Comparison of ENCODE assay signal across 14 cellular contexts in genomic region chr4:110630621-110631402, GRCh38. TPM values are rescaled to one million over a fixed set of nuclear protein-coding genes. Genes with fewer than 3 reads are reported as not detected.
A peak's percentile ranks its signal among the peaks of the same experiment; 100 is the strongest.
DNase-seq lines count a peak whose midpoint lies in the region; ATAC-seq and TF ChIP-seq lines count a peak whose summit lies in the region.
"Had no signal": no experiment of that assay in that cellular context is flagged by ENCODE, and none has a peak within 500 bp of the region (broad histone marks: within the 10 kb centered on the region; RNA-seq: fewer than 3 reads in every experiment).

No MANE protein-coding gene starts in this region.

- peak; percentile 5 for ATAC-seq in GM23338
- no peak for ATAC-seq in HG02840 (IDR thresholded peaks at IDR 0.05; ENCODE audit: low FRiP score, unreplicated experiment)

- H3K4me1 Mint-ChIP-seq in CD4-positive, alpha-beta memory T cell: peaks cover 8 to 29% (median 16%) of the 10 kb centered on the region in 4 donors
- H3K4me1 Mint-ChIP-seq in GM23338 (peaks cover 67% of the 10 kb centered on the region), nephron (peaks cover 55% of the 10 kb centered on the region)

- H3K4me3 Mint-ChIP-seq in CD4-positive, alpha-beta memory T cell: peak overlapping the region in 6 of 8 donors; percentile 21 to 60 (median 51)
- H3K4me3 Mint-ChIP-seq in GM23338 (peak overlapping the region; percentile 82), nephron (peak overlapping the region; percentile 85 to 87 (median 86))

- 1% methylated on average over 36 to 37 of the region's 40 CpGs for WGBS in ectodermal cell, 2 experiments

- peaks cover 73% of the 10 kb centered on the region for H3K27me3 ChIP-seq in CD4-positive, alpha-beta memory T cell (ENCODE audit: insufficient read depth, low read length)
- peaks cover 99% of the 10 kb centered on the region for H3K27me3 ChIP-seq in GM23338 (ENCODE audit: insufficient read depth)
- H3K27me3 ChIP-seq in ectodermal cell (ENCODE audit: control insufficient read depth, insufficient read depth, low read length, poor library complexity, severe bottlenecking): peaks cover 100% of the 10 kb centered on the region
- H3K27me3 ChIP-seq: SJSA1 had no signal

- H3K4me3 ChIP-seq in CD4-positive, alpha-beta memory T cell (ENCODE audit: low read length in 2 of 2): no peak overlapping the region
- H3K4me3 ChIP-seq in GM23338 (peak overlapping the region; percentile 83), ectodermal cell (ENCODE audit: insufficient read depth, low read depth, low read length) (peak overlapping the region; percentile 8)
- H3K4me3 ChIP-seq: GM12878, SJSA1 had no signal

- no peaks in the 10 kb centered on the region for H3K36me3 ChIP-seq in CD4-positive, alpha-beta memory T cell (ENCODE audit: insufficient read depth, low read length)
- no peaks in the 10 kb centered on the region for H3K36me3 ChIP-seq in GM23338 (ENCODE audit: insufficient read depth)
- no peaks in the 10 kb centered on the region for H3K36me3 ChIP-seq in ectodermal cell (ENCODE audit: control insufficient read depth, insufficient read depth, low read length)

- peaks cover 32% of the 10 kb centered on the region for H3F3A ChIP-seq in GM23338 (replicated peaks; ENCODE audit: low read depth)

- H3K4me1 ChIP-seq in CD4-positive, alpha-beta memory T cell (ENCODE audit: insufficient read depth, low read length): peaks cover 5% of the 10 kb centered on the region
- peaks cover 79% of the 10 kb centered on the region for H3K4me1 ChIP-seq in GM23338 (ENCODE audit: insufficient read depth)
- peaks cover 33% of the 10 kb centered on the region for H3K4me1 ChIP-seq in ectodermal cell (ENCODE audit: control insufficient read depth, insufficient read depth, low read length)

- H3K79me2 ChIP-seq in GM23338 (replicated peaks; ENCODE audit: insufficient read depth): no peaks in the 10 kb centered on the region

- TF ChIP-seq CTCF in GM23338 (conservative IDR thresholded peaks at IDR 0.05; ENCODE audit: low read depth in 2 of 2) (no peak), nephron (IDR thresholded peaks at IDR 0.05; ENCODE audit: unreplicated experiment in 3 of 3) (no peak)

- POLR2A ChIA-PET in CD4-positive, alpha-beta memory T cell (lab: Charles Lee; ENCODE audit: partially characterized antibody): no interaction called here

- H3K4me2 ChIP-seq in GM23338: peak overlapping the region; percentile 73

- DNase-seq in CD4-positive, alpha-beta memory T cell: no peak
- DNase-seq in GM23338 (ENCODE audit: low spot score): peak; percentile 66
- DNase-seq in NCI-H2227 treated with DMSO at 0.1 percent for 48 hours (lab: John Stamatoyannopoulos, UW): no peak
- DNase-seq in NCI-H2196 treated with DMSO at 0.1 percent for 48 hours (lab: John Stamatoyannopoulos, UW; ENCODE audit: unreplicated experiment): no peak
- no peak for DNase-seq in ureter (ENCODE audit: low spot score)
- DNase-seq: midbrain, NCI-H2171 treated with DMSO at 0.1 percent for 48 hours had no signal

- peaks cover 0 to 7% of the 10 kb centered on the region in 2 donors for H3K36me3 Mint-ChIP-seq in CD4-positive, alpha-beta memory T cell
- H3K36me3 Mint-ChIP-seq in GM23338 (ENCODE audit: low read depth) (no peaks in the 10 kb centered on the region), nephron (ENCODE audit: low read depth) (peaks cover 9% of the 10 kb centered on the region)

- intact Hi-C loops in CD4-positive, alpha-beta memory T cell (cut with micrococcal nuclease): no loop called here

- peaks cover 64 to 66% of the 10 kb centered on the region in 2 donors for H3K27me3 Mint-ChIP-seq in CD4-positive, alpha-beta memory T cell
- H3K27me3 Mint-ChIP-seq in GM23338 (ENCODE audit: insufficient read depth, low read depth, poor library complexity) (peaks cover 99% of the 10 kb centered on the region), nephron (ENCODE audit: low read depth) (peaks cover 98% of the 10 kb centered on the region)

- peaks cover 24% of the 10 kb centered on the region; the same call in 1 of the 2 replicates for H4K20me1 ChIP-seq in GM23338 (replicated peaks; ENCODE audit: insufficient read depth)

- H3K9me2 ChIP-seq in GM23338 (ENCODE audit: insufficient read depth): no peaks in the 10 kb centered on the region

- H2AFZ ChIP-seq in GM23338: no peak overlapping the region

- no peaks in the 10 kb centered on the region for H3K9me3 ChIP-seq in CD4-positive, alpha-beta memory T cell (ENCODE audit: control insufficient read depth in 1 of 2, low read length in 2 of 2)
- H3K9me3 ChIP-seq in ectodermal cell (ENCODE audit: control insufficient read depth, low read length): no peaks in the 10 kb centered on the region
- H3K9me3 ChIP-seq: SJSA1 had no signal

- peak overlapping the region in 4 of 7 donors; percentile 60 to 77 (median 72) for H3K27ac Mint-ChIP-seq in CD4-positive, alpha-beta memory T cell
- H3K27ac Mint-ChIP-seq in GM23338 (no peak overlapping the region), nephron (peak overlapping the region; percentile 30 to 88 (median 55))

- no peak overlapping the region for H3K27ac ChIP-seq in CD4-positive, alpha-beta memory T cell (ENCODE audit: low read depth, low read length)
- H3K27ac ChIP-seq in GM23338 (ENCODE audit: low read depth) (no peak overlapping the region), ectodermal cell (ENCODE audit: insufficient read depth, low read depth, low read length, poor library complexity, severe bottlenecking) (no peak overlapping the region)
- H3K27ac ChIP-seq: C4-2B, SJSA1 had no signal

- H3K9me3 Mint-ChIP-seq in CD4-positive, alpha-beta memory T cell: peaks cover 6 to 54% (median 39%) of the 10 kb centered on the region in 8 donors
- H3K9me3 Mint-ChIP-seq in GM23338 (no peaks in the 10 kb centered on the region; the same call in none of the 3 replicates), nephron (no peaks in the 10 kb centered on the region)

- CTCF ChIA-PET in CD4-positive, alpha-beta memory T cell (lab: Charles Lee; ENCODE audit: partially characterized antibody): no interaction called here

TF ChIP-seq in GM23338, 12 proteins besides CTCF, POLR2A, EP300 and RAD21 (continues in another document):
- TF ChIP-seq POLR2AphosphoS5 (IDR thresholded peaks at IDR 0.05; ENCODE audit: low read depth) (no peak), JUNB (IDR thresholded peaks at IDR 0.05; ENCODE audit: unreplicated experiment) (no peak), CREB1 (CRISPR knock-in tag; IDR thresholded peaks at IDR 0.05; ENCODE audit: low read depth) (no peak)

RNA-seq across cellular contexts. Expression of gene PITX2, which starts 7.9 kb away (rescaled TPM):
- total RNA-seq in CD4-positive, alpha-beta memory T cell: not detected
- not detected for polyA plus RNA-seq in CD4-positive, alpha-beta memory T cell
- 0.35 and 0.52 TPM in 2 replicates for total RNA-seq in GM23338 (2014; rRNA removed; shearing (Covaris generic))
- 0.99 and 1.0 TPM in 2 replicates for polyA plus RNA-seq in GM23338 (2016; fragmentation: Nextera tagmentation; extraction: Ambion mirVana)
- polyA plus RNA-seq in ectodermal cell (2013, experiment 1 of 4): 1.4 TPM
- 1.9 TPM for polyA plus RNA-seq in ectodermal cell (2013, experiment 2 of 4)
- 2.7 TPM for polyA plus RNA-seq in ectodermal cell (2013, experiment 3 of 4)
- polyA plus RNA-seq in ectodermal cell (2013, experiment 4 of 4): 1.8 TPM
- total RNA-seq in ureter: not detected
- total RNA-seq: dermis blood vessel endothelial cell, GM12878 had no signal
- polyA plus RNA-seq: GM12878 had no signal

Comparison
In these comparisons a context has a peak if more than half of its experiments do, and no peak if none do; other contexts are left out.
1. H3K4me3 ChIP-seq: peak in GM23338 (single experiment) and ectodermal cell (single experiment); none in CD4-positive, alpha-beta memory T cell (0 of 2).
2. Peak in every context shown above with its lines, with median percentiles within 50 percentile points of each other: H3K4me3 Mint-ChIP-seq.